Comparison of ENCODE assay signal across 8 cellular contexts in genomic region chr10:99430451-99431189, GRCh38. TPM values are rescaled to one million over a fixed set of nuclear protein-coding genes. Genes with fewer than 3 reads are reported as not detected.
DNase-seq lines count a peak whose midpoint lies in the region; ATAC-seq, FAIRE-seq and TF ChIP-seq lines count a peak whose summit lies in the region.

Gene GOT1, minus strand, starts transcription at chr10:99430624. Its CDS starts 59 bp downstream, at chr10:99430565.

- H3K4me1 ChIP-seq in Loucy (ENCODE audit: insufficient read depth, low read length, poor library complexity, severe bottlenecking): peaks cover 39% of the 10 kb centered on the region

- POLR2A ChIA-PET in naive thymus-derived CD8-positive, alpha-beta T cell (lab: Charles Lee): interaction anchor here (0.8 to 1.7 kb wide), 6 partner anchors 11 to 302 kb away, joined by 3 to 18 read pairs (median 4); partner anchors contain the start of genes ENTPD7 and SLC25A28

- no peaks in the 10 kb centered on the region for H3K36me3 ChIP-seq in Loucy (ENCODE audit: insufficient read depth, low read length)

- peak; percentile 87 for FAIRE-seq in H54 (lab: Jason Lieb, UNC)

- H3K4me3 ChIP-seq in Loucy (ENCODE audit: low read length, poor library complexity, severe bottlenecking): peak within 1 kb of the TSS; percentile 88
- H3K4me3 ChIP-seq in fibroblast of mammary gland (ENCODE audit: control insufficient read depth, low read depth, low read length): peak within 1 kb of the TSS; percentile 100

- H3K9me3 Mint-ChIP-seq in naive thymus-derived CD8-positive, alpha-beta T cell: no peaks in the 10 kb centered on the region

- peak within 1 kb of the TSS; percentile 94 to 99 (median 98) for H3K4me3 Mint-ChIP-seq in naive thymus-derived CD8-positive, alpha-beta T cell

- H2AFZ ChIP-seq in Loucy (ENCODE audit: low read length): peak within 1 kb of the TSS; percentile 82

- H3K79me2 ChIP-seq in Loucy (ENCODE audit: insufficient read depth, low read length): peaks cover 50% of the 10 kb centered on the region

- peaks cover 0 to 3% (median 0%) of the 10 kb centered on the region in 3 donors for H3K36me3 Mint-ChIP-seq in naive thymus-derived CD8-positive, alpha-beta T cell

- DNase-seq in EL: peak; percentile 99
- DNase-seq in H54 (ENCODE audit: insufficient read length, low spot score): peak; percentile 93
- peak; percentile 89 for DNase-seq in activated T-helper 9 cell treated with anti-CD3 and anti-CD28 coated beads, Interleukin-2, amount 50 U/mL, for 16 hours (ENCODE audit: low read depth)
- peak; percentile 99 for DNase-seq in fibroblast of mammary gland (ENCODE audit: low read depth)
- peak; percentile 83 to 96 (median 92) for DNase-seq in naive thymus-derived CD8-positive, alpha-beta T cell
- DNase-seq in stimulated activated naive CD4-positive, alpha-beta T cell (lab: John Stamatoyannopoulos, UW): peak; percentile 84 to 96 (median 92)

- peaks cover 23 to 46% (median 40%) of the 10 kb centered on the region in 4 donors for H3K4me1 Mint-ChIP-seq in naive thymus-derived CD8-positive, alpha-beta T cell

- H3K9ac ChIP-seq in Loucy (ENCODE audit: low read depth, low read length, poor library complexity, severe bottlenecking): peak within 1 kb of the TSS; percentile 82

- no peaks in the 10 kb centered on the region for H3K27me3 Mint-ChIP-seq in naive thymus-derived CD8-positive, alpha-beta T cell

- no peaks in the 10 kb centered on the region for H3K27me3 ChIP-seq in Loucy (ENCODE audit: insufficient read depth, low read length, poor library complexity, severe bottlenecking)

- peak; percentile 94 to 97 for ATAC-seq in naive thymus-derived CD8-positive, alpha-beta T cell

- no peak for TF ChIP-seq CTCF in Loucy (conservative IDR thresholded peaks at IDR 0.05; ENCODE audit: low read length)
- TF ChIP-seq CTCF in fibroblast of mammary gland (conservative IDR thresholded peaks at IDR 0.05; ENCODE audit: control insufficient read depth, insufficient read depth, low read depth, low read length): no peak

- H3F3A ChIP-seq in Loucy (ENCODE audit: low read depth): no peaks in the 10 kb centered on the region

- peak within 1 kb of the TSS; percentile 91 to 98 (median 95) for H3K27ac Mint-ChIP-seq in naive thymus-derived CD8-positive, alpha-beta T cell

- TF ChIP-seq POLR2A in H54 (IDR thresholded peaks at IDR 0.05; ENCODE audit: low read depth, low read length): peak; percentile 70
- peak; percentile 73 for TF ChIP-seq POLR2A in Raji (IDR thresholded peaks at IDR 0.05; ENCODE audit: insufficient read depth, low read depth, low read length)

- peak within 1 kb of the TSS; percentile 90 for H3K4me2 ChIP-seq in Loucy (ENCODE audit: low read depth, low read length, poor library complexity, severe bottlenecking)

- H3K9me2 ChIP-seq in Loucy (replicated peaks; ENCODE audit: low read depth, low read length): no peaks in the 10 kb centered on the region

- no peaks in the 10 kb centered on the region for H3K9me3 ChIP-seq in Loucy (ENCODE audit: insufficient read depth, low read depth, low read length)

- peaks cover 3% of the 10 kb centered on the region for H4K20me1 ChIP-seq in Loucy (ENCODE audit: insufficient read depth, low read length, poor library complexity, severe bottlenecking)

RNA-seq across cellular contexts. Expression of gene GOT1, which starts in this region (rescaled TPM):
- 10 to 100 TPM; 13.2 to 14.7 TPM for total RNA-seq in naive thymus-derived CD8-positive, alpha-beta T cell
- polyA plus RNA-seq in naive thymus-derived CD8-positive, alpha-beta T cell: 10 to 100 TPM; 17.3 to 21.2 (median 17.8) TPM

Comparison
In these comparisons a context has a peak if more than half of its experiments do, and no peak if none do; other contexts are left out.
1. Peak in every context shown above with its lines: DNase-seq, ATAC-seq and H3K4me3 ChIP-seq.